ENCODE assay signal across 9 cellular contexts in the genomic region with DNA sequence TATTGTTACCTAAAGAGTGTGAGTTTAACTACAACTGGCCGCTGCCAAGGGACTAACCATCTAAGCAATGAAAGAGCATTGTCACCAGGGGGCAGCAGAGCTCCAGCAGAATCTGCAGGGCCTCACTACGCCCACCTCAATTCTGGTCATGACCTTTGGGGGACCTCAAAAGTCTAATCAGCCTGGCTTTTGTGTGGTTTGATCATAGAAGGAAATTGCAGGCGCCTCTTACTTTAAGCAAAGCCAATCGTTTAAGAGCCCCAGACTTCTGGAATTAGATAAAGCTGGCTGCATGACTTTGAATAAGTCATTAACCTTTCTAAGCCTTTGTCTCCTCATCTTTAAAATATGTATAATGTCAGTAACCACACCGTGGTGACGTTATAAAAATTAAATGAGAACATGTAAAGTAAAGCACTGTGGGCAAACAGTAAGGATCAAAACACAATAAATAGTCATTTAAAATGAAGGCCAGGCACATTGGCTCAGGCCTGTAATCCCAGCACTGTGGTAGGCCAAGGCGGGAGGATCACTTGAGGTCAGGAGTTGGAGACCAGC. TPM values are rescaled to one million over a fixed set of nuclear protein-coding genes. Genes with fewer than 3 reads are reported as not detected.
DNase-seq lines count a peak whose midpoint lies in the region; ATAC-seq and TF ChIP-seq lines count a peak whose summit lies in the region.
"Had no signal": no experiment of that assay in that cellular context is flagged by ENCODE, and none has a peak within 500 bp of the region (broad histone marks: within the 10 kb centered on the region; RNA-seq: fewer than 3 reads in every experiment).

No MANE protein-coding gene starts in this region.

- DNase-seq in NCI-H1092 treated with DMSO at 0.1 percent for 48 hours (lab: John Stamatoyannopoulos, UW) (peak; percentile 39), NCI-H1092 (lab: John Stamatoyannopoulos, UW) (no peak), SJCRH30 (peak; percentile 43 to 69), choroid plexus epithelial cell (ENCODE audit: low read depth) (peak; percentile 80), HuH-7.5 (ENCODE audit: low spot score) (no peak)

- H3K4me3 ChIP-seq in SJCRH30: no peak overlapping the region
- H3K4me3 ChIP-seq in choroid plexus epithelial cell (ENCODE audit: low read depth, low read length): no peak overlapping the region
- no peak overlapping the region for H3K4me3 ChIP-seq in neural cell (ENCODE audit: low read length)
- H3K4me3 ChIP-seq: BLaER1 had no signal

- no peaks in the 10 kb centered on the region for H4K20me1 ChIP-seq in neural cell (ENCODE audit: insufficient read depth)
- H4K20me1 ChIP-seq: BLaER1 had no signal

- no peaks in the 10 kb centered on the region for H3K9me3 ChIP-seq in SJCRH30 (replicated peaks)
- H3K9me3 ChIP-seq in neural cell (ENCODE audit: low read length): no peaks in the 10 kb centered on the region
- H3K9me3 ChIP-seq: BLaER1 had no signal

- no peak for TF ChIP-seq EP300 in neural cell (conservative IDR thresholded peaks at IDR 0.05; ENCODE audit: poor library complexity, severe bottlenecking)

- H3K9ac ChIP-seq in neural cell (ENCODE audit: low read length): no peak overlapping the region
- H3K9ac ChIP-seq: BLaER1 had no signal

- H3K9me2 ChIP-seq in neural cell (ENCODE audit: insufficient read depth, low read length): no peaks in the 10 kb centered on the region

- no peaks in the 10 kb centered on the region for H3K4me1 ChIP-seq in SJCRH30
- H3K4me1 ChIP-seq: BLaER1 had no signal

- H3K36me3 ChIP-seq in SJCRH30 (no peaks in the 10 kb centered on the region), neural cell (ENCODE audit: insufficient read depth, low read length) (no peaks in the 10 kb centered on the region)
- H3K36me3 ChIP-seq: BLaER1 had no signal

- H3K27ac ChIP-seq in SJCRH30: no peak overlapping the region
- no peak overlapping the region for H3K27ac ChIP-seq in neural cell (ENCODE audit: low read length)
- H3K27ac ChIP-seq: BLaER1 had no signal

- no peaks in the 10 kb centered on the region for H3K79me2 ChIP-seq in neural cell (replicated peaks; ENCODE audit: insufficient read depth, low read length)

- H3K27me3 ChIP-seq in SJCRH30: no peaks in the 10 kb centered on the region
- no peaks in the 10 kb centered on the region for H3K27me3 ChIP-seq in neural cell (ENCODE audit: insufficient read depth, low read depth, low read length)
- H3K27me3 ChIP-seq: BLaER1 had no signal

- ATAC-seq in HG03159 (IDR thresholded peaks at IDR 0.05; ENCODE audit: unreplicated experiment) (peak; percentile 65), HG03139 (IDR thresholded peaks at IDR 0.05; ENCODE audit: unreplicated experiment) (no peak)

- TF ChIP-seq CTCF in choroid plexus epithelial cell (conservative IDR thresholded peaks at IDR 0.05; ENCODE audit: low read depth, low read length) (peak; percentile 97), neural cell (IDR thresholded peaks at IDR 0.05; ENCODE audit: poor library complexity, severe bottlenecking) (peak; percentile 49)

- H3F3A ChIP-seq in neural cell (ENCODE audit: insufficient read depth, low read length, poor library complexity, severe bottlenecking): no peaks in the 10 kb centered on the region

- H3K4me2 ChIP-seq in neural cell (ENCODE audit: low read length): no peak overlapping the region
- H3K4me2 ChIP-seq: BLaER1 had no signal

- peak; percentile 43 for TF ChIP-seq RAD21 in neural cell (conservative IDR thresholded peaks at IDR 0.05)

- H2AFZ ChIP-seq in neural cell (ENCODE audit: low read depth, low read length): no peak overlapping the region

TF ChIP-seq in neural cell, 6 proteins besides CTCF, POLR2A, EP300 and RAD21:
- TF ChIP-seq MXI1 (conservative IDR thresholded peaks at IDR 0.05; ENCODE audit: poor library complexity, severe bottlenecking) (no peak), POLR2AphosphoS5 (IDR thresholded peaks at IDR 0.05) (no peak), TAF1 (IDR thresholded peaks at IDR 0.05; ENCODE audit: low read depth) (no peak), EZH2 (IDR thresholded peaks at IDR 0.05; ENCODE audit: borderline replicate concordance, insufficient read depth, low read length, poor library complexity, severe bottlenecking) (no peak), SMC3 (conservative IDR thresholded peaks at IDR 0.05; ENCODE audit: poor library complexity) (peak; percentile 51)

RNA-seq across cellular contexts. Expression of a gene that starts 58.6 kb away (rescaled TPM):
- total RNA-seq in SJCRH30 (2014; rRNA removed; shearing (Covaris generic)): not detected in 2 replicates
- not detected in 2 replicates for polyA plus RNA-seq in neural cell
- polyA minus RNA-seq in neural cell: 0.24 TPM in 1 of 2 replicates, not detected in the other

Comparison
In these comparisons a context has a peak if more than half of its experiments do, and no peak if none do; other contexts are left out.
1. DNase-seq: peak in NCI-H1092 treated with DMSO at 0.1 percent for 48 hours (single experiment), SJCRH30 (2 of 2) and choroid plexus epithelial cell (single experiment); none in NCI-H1092 (single experiment) and HuH-7.5 (single experiment).